ENCODE assay signal across 7 cellular contexts in genomic region chr1:121317482-121318246, GRCh38.
DNase-seq lines count a peak whose midpoint lies in the region; ATAC-seq, FAIRE-seq and TF ChIP-seq lines count a peak whose summit lies in the region.
"Not testable (repeated sequence)": the region's sequence is repeated elsewhere in the genome, so short reads cannot be mapped to it uniquely, and the experiment has no call there.

No MANE protein-coding gene starts in this region.

- H3K9me2 ChIP-seq in HCT116 (ENCODE audit: insufficient read depth) = not testable (repeated sequence)

- not testable (repeated sequence) for H3K4me1 ChIP-seq in HCT116 (ENCODE audit: control insufficient read depth in 1 of 2, insufficient read depth in 2 of 2, low read length in 2 of 2); Panc1 (ENCODE audit: control insufficient read depth, insufficient read depth, low read length); K562 (replicated peaks in 1 of 2; ENCODE audit: control insufficient read depth in 2 of 2, insufficient read depth in 2 of 2, low read length in 2 of 2); heart right ventricle; stomach

- H3K27ac ChIP-seq in HCT116 (ENCODE audit: low read depth, low read length); Panc1 (ENCODE audit: low read length); K562 (ENCODE audit: extremely low read depth, low read depth, low read length); heart right ventricle; stomach: not testable (repeated sequence)

- 21% methylated on average over 6 of the region's 10 CpGs for WGBS in K562 (ENCODE audit: insufficient coverage, low coverage, missing lambda C conversion rate)
- WGBS in heart right ventricle, 2 donors = 80% methylated on average over 2 of the region's 10 CpGs; no CpG with 5 or more reads in 1 of the 2 donors
- 28 to 80% (median 40%) methylated on average over 2 to 4 of the region's 10 CpGs; no CpG with 5 or more reads in 2 of the 5 donors for WGBS in stomach, 5 donors

- FAIRE-seq in K562 (lab: Jason Lieb, UNC) = not testable (repeated sequence)

- H4K20me1 ChIP-seq in HCT116 (ENCODE audit: insufficient read depth); K562 (replicated peaks; ENCODE audit: control insufficient read depth, insufficient read depth, low read length): not testable (repeated sequence)

- TF ChIP-seq CTCF in HCT116 (IDR thresholded peaks at IDR 0.05 in 2 of 3, conservative IDR thresholded peaks at IDR 0.05 in 1 of 3; ENCODE audit: borderline replicate concordance in 1 of 3, insufficient read depth in 1 of 3, low read depth in 2 of 3, low read length in 2 of 3); Panc1 (IDR thresholded peaks at IDR 0.05); K562 (IDR thresholded peaks at IDR 0.05 in 2 of 3, conservative IDR thresholded peaks at IDR 0.05 in 1 of 3; ENCODE audit: insufficient read depth in 2 of 3, low read depth in 1 of 3, low read length in 3 of 3); heart right ventricle (IDR thresholded peaks at IDR 0.05); stomach (IDR thresholded peaks at IDR 0.05): not testable (repeated sequence)

- H3K9me3 ChIP-seq in HCT116 (ENCODE audit: control insufficient read depth in 1 of 2, insufficient read depth in 1 of 2, low read depth in 1 of 2, low read length in 2 of 2); Panc1 (ENCODE audit: control insufficient read depth, insufficient read depth, low read depth, low read length); K562 (replicated peaks; ENCODE audit: control insufficient read depth, insufficient read depth, low read depth, low read length); heart right ventricle; stomach: not testable (repeated sequence)

- not testable (repeated sequence) for H3K27me3 ChIP-seq in HCT116 (ENCODE audit: insufficient read depth, low read length); Panc1 (ENCODE audit: control insufficient read depth, insufficient read depth, low read length); K562 (ENCODE audit: control insufficient read depth in 2 of 2, insufficient read depth in 2 of 2, low read length in 2 of 2); heart right ventricle; stomach

- H3K36me3 ChIP-seq in HCT116 (ENCODE audit: control insufficient read depth in 1 of 2, insufficient read depth in 2 of 2, low read length in 2 of 2); Panc1 (ENCODE audit: control insufficient read depth, insufficient read depth, low read length); K562 (ENCODE audit: control insufficient read depth, insufficient read depth, low read length); heart right ventricle; stomach: not testable (repeated sequence)

- TF ChIP-seq POLR2A in HCT116 (IDR thresholded peaks at IDR 0.05; ENCODE audit: borderline replicate concordance, extremely low read depth, insufficient read depth, insufficient read length); K562 (conservative IDR thresholded peaks at IDR 0.05); stomach (IDR thresholded peaks at IDR 0.05): not testable (repeated sequence)

- RAD21 ChIA-PET in HCT116 (lab: Charles Lee; ENCODE audit: low non-redundant PET in 1 of 2, low total read pairs in 2 of 2, uncharacterized antibody in 2 of 2, unreplicated experiment in 2 of 2) = not testable (repeated sequence)

- not testable (repeated sequence) for H3K4me3 ChIP-seq in HCT116 (replicated peaks in 1 of 2; ENCODE audit: low read depth in 1 of 2, low read length in 2 of 2); Panc1 (ENCODE audit: low read depth in 2 of 2, low read length in 2 of 2); K562; heart right ventricle; stomach

- not testable (repeated sequence) for H3K9ac ChIP-seq in HCT116 (ENCODE audit: low read length); K562 (ENCODE audit: insufficient read depth in 1 of 2, low read depth in 2 of 2, low read length in 2 of 2)

- H3K4me2 ChIP-seq in HCT116 (ENCODE audit: low read length); K562 (ENCODE audit: insufficient read depth, low read length): not testable (repeated sequence)

- TF ChIP-seq RAD21 in HCT116 (IDR thresholded peaks at IDR 0.05; ENCODE audit: low read depth); K562 (CRISPR knock-in tag; conservative IDR thresholded peaks at IDR 0.05 in 1 of 2, IDR thresholded peaks at IDR 0.05 in 1 of 2): not testable (repeated sequence)

- DNase-seq in HCT116 (ENCODE audit: low read depth, low spot score); Panc1 (ENCODE audit: low read depth, low spot score): not testable (repeated sequence)
- peak in 1 of 4 experiments; percentile 13 for DNase-seq in K562 (ENCODE audit: extremely low read depth in 1 of 4, low spot score in 3 of 4)
- DNase-seq in Right ventricle myocardium inferior (ENCODE audit: missing footprints) = peak; percentile 59
- peak in 1 of 2 donors; percentile 29 for DNase-seq in heart right ventricle
- DNase-seq in left ventricle myocardium superior = peak; percentile 38
- DNase-seq in stomach = peak; percentile 25

- in situ Hi-C loops in Panc1 (cut with HindIII; ENCODE audit: low pct_unique_long_range_greater_than_20kb, low sequenced_read_pairs); K562 (cut with MboI): not testable (repeated sequence)

- not testable (repeated sequence) for H3K79me2 ChIP-seq in HCT116 (ENCODE audit: insufficient read depth, low read length); K562 (ENCODE audit: control insufficient read depth, insufficient read depth, low read length)

- intact Hi-C loops in HCT116 (cut with micrococcal nuclease); Panc1 (cut with micrococcal nuclease; ENCODE audit: unreplicated experiment); K562 (cut with micrococcal nuclease); Right ventricle myocardium inferior (cut with DNase I); heart right ventricle (cut with DNase I); left ventricle myocardium superior (cut with micrococcal nuclease); stomach (cut with DNase I; ENCODE audit: low total_unique reads): not testable (repeated sequence)

- not testable (repeated sequence) for TF ChIP-seq EP300 in K562 (IDR thresholded peaks at IDR 0.05; ENCODE audit: low read length); stomach (IDR thresholded peaks at IDR 0.05)

- ATAC-seq in HCT116 (0 out of 2 replicates have a peak, but pooled peaks have one; percentile 36), K562 (peak; percentile 86), Right ventricle myocardium inferior (peak; percentile 79), heart right ventricle (peak in 5 of 8 donors; percentile 18 to 88 (median 75)), left ventricle myocardium superior (peak; percentile 93)
- ATAC-seq in Panc1 = not testable (repeated sequence)

- not testable (repeated sequence) for H2AFZ ChIP-seq in HCT116 (ENCODE audit: low read depth, low read length, poor library complexity, severe bottlenecking); K562 (ENCODE audit: low read depth, low read length)

- not testable (repeated sequence) for H3K9me1 ChIP-seq in K562 (ENCODE audit: control insufficient read depth, insufficient read depth, low read length)

- POLR2A ChIA-PET in HCT116 (lab: Charles Lee); Panc1 (lab: Charles Lee); K562 (lab: Yijun Ruan, JAX): not testable (repeated sequence)

- CTCF ChIA-PET in HCT116 (lab: Charles Lee); Panc1 (lab: Charles Lee); K562 (lab: Yijun Ruan, JAX; ENCODE audit: low intra/inter-chr PET ratio): not testable (repeated sequence)

- BruUV-seq in HCT116 (replicated peaks; lab: Mats Ljungman, UMichigan) = not testable (repeated sequence)
- BruUV-seq in Panc1 (replicated peaks; lab: Mats Ljungman, UMichigan) = TSS peak; percentile 33
- TSS peak; percentile 18 for BruUV-seq in K562 (replicated peaks; lab: Mats Ljungman, UMichigan)
